ENCODE assay signal across 8 cellular contexts in the genomic region with DNA sequence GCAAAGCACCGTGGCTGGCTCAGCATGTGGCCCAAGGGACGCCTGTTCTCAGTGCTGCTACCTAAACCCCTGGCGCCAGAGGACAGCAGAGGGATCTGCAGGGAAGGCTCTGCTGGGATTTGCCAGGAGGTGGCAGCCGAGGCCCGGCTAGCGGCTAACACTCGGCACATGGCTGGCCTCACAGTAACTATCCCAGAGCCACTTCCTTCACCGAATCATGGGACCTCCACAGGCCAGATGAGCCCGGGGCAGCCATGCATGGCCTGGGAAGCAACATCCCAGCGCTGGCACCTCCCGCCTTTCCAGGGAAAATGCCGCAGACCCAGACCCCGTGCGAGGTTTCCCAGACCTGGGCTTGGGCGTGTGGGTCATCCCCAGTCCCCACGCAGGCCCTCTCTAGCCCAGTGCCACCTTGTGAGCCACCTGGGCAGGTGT. TPM values are rescaled to one million over a fixed set of nuclear protein-coding genes. Genes with fewer than 3 reads are reported as not detected.
DNase-seq lines count a peak whose midpoint lies in the region; ATAC-seq, FAIRE-seq and TF ChIP-seq lines count a peak whose summit lies in the region.

No MANE protein-coding gene starts in this region.

- H3K4me1 ChIP-seq in RWPE2 (ENCODE audit: insufficient read depth, poor library complexity, severe bottlenecking): no peaks in the 10 kb centered on the region
- no peaks in the 10 kb centered on the region for H3K4me1 ChIP-seq in pancreas
- peaks cover 0 to 8% (median 0%) of the 10 kb centered on the region in 4 donors for H3K4me1 ChIP-seq in upper lobe of left lung

- H3K27me3 ChIP-seq in RWPE2 (ENCODE audit: insufficient read depth, poor library complexity, severe bottlenecking): no peaks in the 10 kb centered on the region
- H3K27me3 ChIP-seq in pancreas: no peaks in the 10 kb centered on the region
- no peaks in the 10 kb centered on the region for H3K27me3 ChIP-seq in upper lobe of left lung

- H3K27ac ChIP-seq in RWPE2 (ENCODE audit: poor library complexity, severe bottlenecking) (no peak overlapping the region), pancreas (no peak overlapping the region), upper lobe of left lung (no peak overlapping the region)

- no peaks in the 10 kb centered on the region for H3K9me3 Mint-ChIP-seq in activated naive CD4-positive, alpha-beta T cell treated with anti-CD3 and anti-CD28 coated beads for 36 hours

- H3K4me3 ChIP-seq in RWPE2 (ENCODE audit: severe bottlenecking) (no peak overlapping the region), pancreas (no peak overlapping the region), upper lobe of left lung (no peak overlapping the region)

- H3K9me3 ChIP-seq in RWPE2 (ENCODE audit: severe bottlenecking): no peaks in the 10 kb centered on the region
- no peaks in the 10 kb centered on the region for H3K9me3 ChIP-seq in pancreas
- no peaks in the 10 kb centered on the region for H3K9me3 ChIP-seq in upper lobe of left lung

- intact Hi-C loops in activated naive CD4-positive, alpha-beta T cell treated with anti-CD3 and anti-CD28 coated beads for 36 hours (cut with micrococcal nuclease): loop anchor here (1.0 to 10.0 kb wide), 4 partner anchors 58 to 230 kb away; no protein-coding TSS in a partner anchor
- intact Hi-C loops in pancreas (cut with DNase I): loop anchor here (5.0 to 10.0 kb wide), 4 partner anchors 129 to 412 kb away; no protein-coding TSS in a partner anchor

- peak; percentile 44 for DNase-seq in AG09319 (ENCODE audit: extremely low read depth, low read depth)
- no peak for DNase-seq in RWPE2 (ENCODE audit: low spot score)
- DNase-seq in activated naive CD4-positive, alpha-beta T cell treated with anti-CD3 and anti-CD28 coated beads for 36 hours: peak; percentile 86
- DNase-seq in globus pallidus (ENCODE audit: low spot score): peak; percentile 75
- peak; percentile 60 to 92 (median 80) for DNase-seq in pancreas
- peak; percentile 82 to 92 for DNase-seq in upper lobe of left lung

- ATAC-seq in GM18868 (IDR thresholded peaks at IDR 0.05; ENCODE audit: unreplicated experiment): peak; percentile 97
- ATAC-seq in HG03342 (IDR thresholded peaks at IDR 0.05; ENCODE audit: unreplicated experiment): peak; percentile 76
- peak; percentile 88 for ATAC-seq in RWPE2 (ENCODE audit: low read depth)
- peak; percentile 92 to 99 (median 98) for ATAC-seq in pancreas
- ATAC-seq in upper lobe of left lung (ENCODE audit: low FRiP score in 2 of 2): peak; percentile 77 to 89

- TF ChIP-seq POLR2A in upper lobe of left lung (IDR thresholded peaks at IDR 0.05): no peak

- no peak for TF ChIP-seq EP300 in upper lobe of left lung (IDR thresholded peaks at IDR 0.05)

- peaks cover 2% of the 10 kb centered on the region for H3K36me3 Mint-ChIP-seq in activated naive CD4-positive, alpha-beta T cell treated with anti-CD3 and anti-CD28 coated beads for 36 hours (ENCODE audit: low read depth)

- CTCF ChIA-PET in activated naive CD4-positive, alpha-beta T cell treated with anti-CD3 and anti-CD28 coated beads for 36 hours (lab: Charles Lee): interaction anchor here (0.8 to 2.8 kb wide), 6 partner anchors 10 to 224 kb away, joined by 3 to 10 read pairs (median 4); no protein-coding TSS in a partner anchor

- H3K4me1 Mint-ChIP-seq in activated naive CD4-positive, alpha-beta T cell treated with anti-CD3 and anti-CD28 coated beads for 36 hours (ENCODE audit: low read depth): no peaks in the 10 kb centered on the region

- no peaks in the 10 kb centered on the region for H3K27me3 Mint-ChIP-seq in activated naive CD4-positive, alpha-beta T cell treated with anti-CD3 and anti-CD28 coated beads for 36 hours (ENCODE audit: low read depth)

- H3K36me3 ChIP-seq in RWPE2 (ENCODE audit: low read depth): no peaks in the 10 kb centered on the region
- no peaks in the 10 kb centered on the region for H3K36me3 ChIP-seq in pancreas
- H3K36me3 ChIP-seq in upper lobe of left lung: peaks cover 0 to 5% (median 2%) of the 10 kb centered on the region in 4 donors

- TF ChIP-seq CTCF in AG09319 (IDR thresholded peaks at IDR 0.05; ENCODE audit: low read depth, low read length) (peak; percentile 99), RWPE2 (IDR thresholded peaks at IDR 0.05; ENCODE audit: poor library complexity, severe bottlenecking) (peak; percentile 81), pancreas (IDR thresholded peaks at IDR 0.05) (peak; percentile 64 to 86 (median 84)), upper lobe of left lung (IDR thresholded peaks at IDR 0.05) (peak; percentile 70 to 98 (median 90))

- no peak overlapping the region for H3K4me3 Mint-ChIP-seq in activated naive CD4-positive, alpha-beta T cell treated with anti-CD3 and anti-CD28 coated beads for 36 hours

- 35% methylated on average over 16 of the region's 16 CpGs for WGBS in pancreas, 2 donors
- WGBS in upper lobe of left lung, 2 donors: 35 to 38% methylated on average over 4 to 14 of the region's 16 CpGs

- FAIRE-seq in pancreas (lab: Jason Lieb, UNC): no peak

- no peak overlapping the region for H3K27ac Mint-ChIP-seq in activated naive CD4-positive, alpha-beta T cell treated with anti-CD3 and anti-CD28 coated beads for 36 hours

RNA-seq across cellular contexts. Expression of a gene that starts 36.4 kb away (rescaled TPM):
- 10 to 100 TPM; 10.8 to 14.1 TPM for total RNA-seq in activated naive CD4-positive, alpha-beta T cell treated with anti-CD3 and anti-CD28 coated beads for 36 hours
- total RNA-seq in pancreas (1 to 10 TPM in 3 of 6 donors, under 1 TPM in 3; 0.46 to 2.7 (median 0.85) TPM), upper lobe of left lung (1 to 10 TPM in 2 of 6 donors, under 1 TPM in 3, not detected in 1; 0.11 to 2.2 (median 0.79) TPM)
- polyA plus RNA-seq in pancreas: 1 to 10 TPM; 1.4 to 2.8 TPM
